In genomic region chr1:45499415-45499769, GRCh38 we compare ENCODE assay signal across 8 cellular contexts. TPM values are rescaled to one million over a fixed set of nuclear protein-coding genes. Genes with fewer than 3 reads are reported as not detected.
DNase-seq lines count a peak whose midpoint lies in the region; ATAC-seq and TF ChIP-seq lines count a peak whose summit lies in the region.

No MANE protein-coding gene starts in this region.

- intact Hi-C loops in dendritic cell treated with granulocyte-macrophage colony-stimulating factor and Interleukin-4, amounts not matched to agents 40 ng/mL and 50 ng/mL, for 4 days (cut with micrococcal nuclease) = no loop called here

- H3K4me3 ChIP-seq in LNCaP clone FGC (ENCODE audit: low read depth, low read length) = peak overlapping the region; percentile 65

- H3K9me3 Mint-ChIP-seq in dendritic cell treated with granulocyte-macrophage colony-stimulating factor and Interleukin-4, amounts not matched to agents 40 ng/mL and 50 ng/mL, for 4 days = no peaks in the 10 kb centered on the region
- H3K9me3 Mint-ChIP-seq in naive thymus-derived CD8-positive, alpha-beta T cell = no peaks in the 10 kb centered on the region

- peaks cover 30% of the 10 kb centered on the region for H3K4me1 Mint-ChIP-seq in dendritic cell treated with granulocyte-macrophage colony-stimulating factor and Interleukin-4, amounts not matched to agents 40 ng/mL and 50 ng/mL, for 4 days (ENCODE audit: low read depth)
- H3K4me1 Mint-ChIP-seq in naive thymus-derived CD8-positive, alpha-beta T cell = peaks cover 26 to 40% (median 36%) of the 10 kb centered on the region in 4 donors

- no peak for TF ChIP-seq CTCF in LNCaP clone FGC (IDR thresholded peaks at IDR 0.05; ENCODE audit: control insufficient read depth, extremely low read depth, insufficient read depth)

- no peak for ATAC-seq in naive thymus-derived CD8-positive, alpha-beta T cell
- no peak for ATAC-seq in GM21367 (IDR thresholded peaks at IDR 0.05; ENCODE audit: unreplicated experiment)

- peak overlapping the region; percentile 83 for H3K4me3 Mint-ChIP-seq in dendritic cell treated with granulocyte-macrophage colony-stimulating factor and Interleukin-4, amounts not matched to agents 40 ng/mL and 50 ng/mL, for 4 days
- H3K4me3 Mint-ChIP-seq in naive thymus-derived CD8-positive, alpha-beta T cell = peak overlapping the region; percentile 89 to 98 (median 95)

- POLR2A ChIA-PET in naive thymus-derived CD8-positive, alpha-beta T cell (lab: Charles Lee) = interaction anchor here (0.6 to 4.2 kb wide), 17 partner anchors 8 to 868 kb away, joined by 3 to 40 read pairs (median 6); partner anchors contain the start of genes AKR1A1, GPBP1L1, MUTYH and NASP

- H3K27ac Mint-ChIP-seq in dendritic cell treated with granulocyte-macrophage colony-stimulating factor and Interleukin-4, amounts not matched to agents 40 ng/mL and 50 ng/mL, for 4 days = peak overlapping the region; percentile 80
- peak overlapping the region; percentile 72 to 97 (median 95) for H3K27ac Mint-ChIP-seq in naive thymus-derived CD8-positive, alpha-beta T cell

- DNase-seq in NCI-H2171 treated with DMSO at 0.1 percent for 48 hours (lab: John Stamatoyannopoulos, UW) (peak; percentile 49), NCI-H2171 (lab: John Stamatoyannopoulos, UW) (no peak), LNCaP clone FGC (ENCODE audit: low read depth) (no peak), NCI-H446 treated with DMSO at 0.1 percent for 48 hours (lab: John Stamatoyannopoulos, UW) (no peak), DMS 273 treated with DMSO at 0.1 percent for 48 hours (lab: John Stamatoyannopoulos, UW) (no peak)
- DNase-seq in naive thymus-derived CD8-positive, alpha-beta T cell = no peak

- H3K27me3 Mint-ChIP-seq in dendritic cell treated with granulocyte-macrophage colony-stimulating factor and Interleukin-4, amounts not matched to agents 40 ng/mL and 50 ng/mL, for 4 days = no peaks in the 10 kb centered on the region
- no peaks in the 10 kb centered on the region for H3K27me3 Mint-ChIP-seq in naive thymus-derived CD8-positive, alpha-beta T cell

- peaks cover 3% of the 10 kb centered on the region for H3K36me3 Mint-ChIP-seq in dendritic cell treated with granulocyte-macrophage colony-stimulating factor and Interleukin-4, amounts not matched to agents 40 ng/mL and 50 ng/mL, for 4 days (ENCODE audit: low read depth)
- H3K36me3 Mint-ChIP-seq in naive thymus-derived CD8-positive, alpha-beta T cell = peaks cover 0 to 20% (median 4%) of the 10 kb centered on the region in 3 donors

RNA-seq across cellular contexts. Expression of gene CCDC163, which starts 0.5 kb away (rescaled TPM):
- total RNA-seq in naive thymus-derived CD8-positive, alpha-beta T cell = 10 to 100 TPM; 13.3 to 16.0 TPM
- polyA plus RNA-seq in naive thymus-derived CD8-positive, alpha-beta T cell = 10 to 100 TPM in 1 of 3 donors, 1 to 10 TPM in 2; 4.1 to 10.0 (median 5.0) TPM

RNA-seq across cellular contexts. Expression of gene MMACHC, which starts 0.7 kb away (rescaled TPM):
- 1 to 10 TPM; 4.8 to 5.5 TPM for total RNA-seq in naive thymus-derived CD8-positive, alpha-beta T cell
- 1 to 10 TPM in 1 of 3 donors, under 1 TPM in 2; 0.12 to 1.6 (median 0.82) TPM for polyA plus RNA-seq in naive thymus-derived CD8-positive, alpha-beta T cell

RNA-seq across cellular contexts. Expression of gene TESK2, which starts 8.4 kb away (rescaled TPM):
- total RNA-seq in naive thymus-derived CD8-positive, alpha-beta T cell = 1 to 10 TPM; 9.8 to 10.0 TPM
- 1 to 10 TPM; 2.3 to 3.1 (median 2.7) TPM for polyA plus RNA-seq in naive thymus-derived CD8-positive, alpha-beta T cell

RNA-seq across cellular contexts. Expression of gene PRDX1, which starts 22.3 kb away (rescaled TPM):
- total RNA-seq in naive thymus-derived CD8-positive, alpha-beta T cell = 100 to 1,000 TPM; 115 to 129 TPM
- 100 to 1,000 TPM; 174 to 214 (median 205) TPM for polyA plus RNA-seq in naive thymus-derived CD8-positive, alpha-beta T cell

RNA-seq across cellular contexts. Expression of gene AKR1A1, which starts 51.2 kb away (rescaled TPM):
- 10 to 100 TPM; 74.8 to 78.0 TPM for total RNA-seq in naive thymus-derived CD8-positive, alpha-beta T cell
- 10 to 100 TPM; 82.8 to 96.3 (median 85.5) TPM for polyA plus RNA-seq in naive thymus-derived CD8-positive, alpha-beta T cell
